ENCODE assay signal across 22 cellular contexts in genomic region chr5:7828269-7828668, GRCh38. TPM values are rescaled to one million over a fixed set of nuclear protein-coding genes. Genes with fewer than 3 reads are reported as not detected.
DNase-seq lines count a peak whose midpoint lies in the region; ATAC-seq and TF ChIP-seq lines count a peak whose summit lies in the region.
"Had no signal": no experiment of that assay in that cellular context is flagged by ENCODE, and none has a peak within 500 bp of the region (broad histone marks: within the 10 kb centered on the region; RNA-seq: fewer than 3 reads in every experiment).

No MANE protein-coding gene starts in this region.

- peaks cover 21% of the 10 kb centered on the region for H3K4me1 Mint-ChIP-seq in neural progenitor cell
- H3K4me1 Mint-ChIP-seq: nephron had no signal

- no peaks in the 10 kb centered on the region for H3K27me3 Mint-ChIP-seq in neural progenitor cell (ENCODE audit: insufficient read depth, low read depth)

- no peak overlapping the region for H2AFZ ChIP-seq in neural progenitor cell (replicated peaks)
- H2AFZ ChIP-seq: parathyroid adenoma had no signal

- H3K9me3 Mint-ChIP-seq in neural progenitor cell = no peaks in the 10 kb centered on the region
- H3K9me3 Mint-ChIP-seq: CD4-positive, alpha-beta T cell; nephron had no signal

- no peaks in the 10 kb centered on the region for H3K36me3 Mint-ChIP-seq in neural progenitor cell

- H3F3A ChIP-seq in neural progenitor cell (ENCODE audit: low read depth) = no peaks in the 10 kb centered on the region

- no peaks in the 10 kb centered on the region for H3K9me3 ChIP-seq in heart left ventricle
- H3K9me3 ChIP-seq in psoas muscle = no peaks in the 10 kb centered on the region
- H3K9me3 ChIP-seq in neural progenitor cell (ENCODE audit: low read depth) = no peaks in the 10 kb centered on the region
- H3K9me3 ChIP-seq: sigmoid colon, uterus had no signal

- no peak overlapping the region for H3K4me2 ChIP-seq in neural progenitor cell

- DNase-seq in DMS79 (lab: John Stamatoyannopoulos, UW) (peak; percentile 24), NCI-H1092 (lab: John Stamatoyannopoulos, UW) (peak; percentile 17), heart left ventricle (peak in 4 of 5 donors; percentile 14 to 69 (median 56)), psoas muscle (no peak), neural progenitor cell (ENCODE audit: low spot score) (no peak), posterior cingulate gyrus (no peak), NK-92 (lab: John Stamatoyannopoulos, UW; ENCODE audit: unreplicated experiment) (no peak)
- DNase-seq: activated CD4-positive, alpha-beta T cell treated with anti-CD3 and anti-CD28 coated beads, Interleukin-2, amount 50 U/mL, for 48 hours; activated CD4-positive, CD25-positive, alpha-beta regulatory T cell; activated gamma-delta T cell; CD4-positive, alpha-beta T cell; DMS153; kidney glomerular epithelial cell; MV-4-11; NCI-H2029; sigmoid colon; substantia nigra; T-helper 9 cell had no signal

- H3K79me2 ChIP-seq in neural progenitor cell (ENCODE audit: low read depth) = no peaks in the 10 kb centered on the region
- H3K79me2 ChIP-seq: parathyroid adenoma had no signal

- WGBS in heart left ventricle, 4 donors = 40 to 51% (median 46%) methylated on average over 10 of the region's 10 CpGs
- WGBS in psoas muscle, 3 donors = 46 to 57% (median 53%) methylated on average over 10 of the region's 10 CpGs

- H3K9ac ChIP-seq in neural progenitor cell = no peak overlapping the region
- H3K9ac ChIP-seq: parathyroid adenoma had no signal

- peaks cover 0 to 12% (median 0%) of the 10 kb centered on the region in 9 donors for H3K27me3 ChIP-seq in heart left ventricle
- H3K27me3 ChIP-seq in psoas muscle (ENCODE audit: insufficient read depth in 3 of 3, low read length in 2 of 3) = no peaks in the 10 kb centered on the region
- H3K27me3 ChIP-seq in neural progenitor cell = no peaks in the 10 kb centered on the region
- H3K27me3 ChIP-seq: sigmoid colon, uterus had no signal

- H4K20me1 ChIP-seq in neural progenitor cell (ENCODE audit: low read depth) = no peaks in the 10 kb centered on the region

- TF ChIP-seq CTCF in heart left ventricle (IDR thresholded peaks at IDR 0.05) (no peak), psoas muscle (IDR thresholded peaks at IDR 0.05) (no peak), neural progenitor cell (IDR thresholded peaks at IDR 0.05) (no peak)

- no peak overlapping the region for H3K4me3 ChIP-seq in heart left ventricle
- no peak overlapping the region for H3K4me3 ChIP-seq in psoas muscle
- no peak overlapping the region for H3K4me3 ChIP-seq in neural progenitor cell
- H3K4me3 ChIP-seq: sigmoid colon, uterus had no signal

- H3K27ac Mint-ChIP-seq in neural progenitor cell = no peak overlapping the region
- H3K27ac Mint-ChIP-seq: CD4-positive, alpha-beta T cell; nephron had no signal

- peaks cover 0 to 3% (median 0%) of the 10 kb centered on the region in 12 donors for H3K4me1 ChIP-seq in heart left ventricle
- no peaks in the 10 kb centered on the region for H3K4me1 ChIP-seq in psoas muscle
- H3K4me1 ChIP-seq in neural progenitor cell = peaks cover 5% of the 10 kb centered on the region
- H3K4me1 ChIP-seq: parathyroid adenoma, sigmoid colon, uterus had no signal

- no peak overlapping the region for H3K4me3 Mint-ChIP-seq in neural progenitor cell
- H3K4me3 Mint-ChIP-seq: CD4-positive, alpha-beta T cell; nephron had no signal

- H3K27ac ChIP-seq in heart left ventricle = no peak overlapping the region
- H3K27ac ChIP-seq in psoas muscle = no peak overlapping the region
- H3K27ac ChIP-seq in neural progenitor cell = no peak overlapping the region
- H3K27ac ChIP-seq: parathyroid adenoma, sigmoid colon had no signal

- TF ChIP-seq POLR2A in heart left ventricle (IDR thresholded peaks at IDR 0.05) = no peak

- H3K36me3 ChIP-seq in heart left ventricle (no peaks in the 10 kb centered on the region), psoas muscle (ENCODE audit: insufficient read depth in 1 of 2, low read depth in 1 of 2) (peaks cover 0 to 38% of the 10 kb centered on the region in 2 donors), neural progenitor cell (no peaks in the 10 kb centered on the region)
- H3K36me3 ChIP-seq: uterus had no signal

- intact Hi-C loops in heart left ventricle (cut with DNase I) (loop anchor here in 1 of 10 donors (10.0 kb wide), 1 partner anchor 1063 kb away; no protein-coding TSS in a partner anchor), psoas muscle (cut with DNase I) (no loop called here), posterior cingulate gyrus (cut with DNase I) (no loop called here)

- ATAC-seq in heart left ventricle = peak; percentile 89 to 96 (median 92)
- peak in 3 of 4 donors; percentile 38 to 57 (median 42) for ATAC-seq in psoas muscle
- ATAC-seq: HCT116 had no signal

RNA-seq across cellular contexts. Expression of gene CFAP90, which starts 22.7 kb away (rescaled TPM):
- total RNA-seq in heart left ventricle (not detected), psoas muscle (not detected), neural progenitor cell (ENCODE audit: low replicate concordance) (0.22 TPM in 1 of 2 replicates, not detected in the other)
- polyA plus RNA-seq in heart left ventricle (not detected), psoas muscle (not detected)
- total RNA-seq: CD4-positive, alpha-beta T cell had no signal

RNA-seq across cellular contexts. Expression of gene FASTKD3, which starts 40.6 kb away (rescaled TPM):
- 1 to 10 TPM; 4.3 to 7.4 (median 5.8) TPM for total RNA-seq in heart left ventricle
- 10 to 100 TPM in 1 of 2 donors, 1 to 10 TPM in 1; 6.1 to 11.5 TPM for polyA plus RNA-seq in heart left ventricle
- 1 to 10 TPM; 5.1 to 6.4 (median 5.8) TPM for total RNA-seq in psoas muscle
- polyA plus RNA-seq in psoas muscle = 10 to 100 TPM in 2 of 3 donors, 1 to 10 TPM in 1; 7.8 to 15.2 (median 10.6) TPM
- total RNA-seq in neural progenitor cell (ENCODE audit: low replicate concordance) = 25.2 and 32.2 TPM in 2 replicates

RNA-seq across cellular contexts. Expression of gene MTRR, which starts 40.7 kb away (rescaled TPM):
- 10 to 100 TPM; 23.5 to 42.2 (median 29.0) TPM for total RNA-seq in heart left ventricle
- polyA plus RNA-seq in heart left ventricle = 10 to 100 TPM in 1 of 2 donors, 1 to 10 TPM in 1; 9.5 to 23.9 TPM
- total RNA-seq in psoas muscle = 10 to 100 TPM; 48.2 to 69.1 (median 65.8) TPM
- polyA plus RNA-seq in psoas muscle = 10 to 100 TPM; 22.6 to 63.6 (median 52.1) TPM
- total RNA-seq in neural progenitor cell (ENCODE audit: low replicate concordance) = 53.5 and 54.5 TPM in 2 replicates

Comparison
In these comparisons a context has a peak if more than half of its experiments do, and no peak if none do; other contexts are left out.
1. DNase-seq: peak in DMS79 (single experiment), NCI-H1092 (single experiment) and heart left ventricle (4 of 5); none in psoas muscle (0 of 2), neural progenitor cell (single experiment), posterior cingulate gyrus (0 of 10) and NK-92 (single experiment).